1 cellular context compared by ENCODE assay signal in the genomic region with DNA sequence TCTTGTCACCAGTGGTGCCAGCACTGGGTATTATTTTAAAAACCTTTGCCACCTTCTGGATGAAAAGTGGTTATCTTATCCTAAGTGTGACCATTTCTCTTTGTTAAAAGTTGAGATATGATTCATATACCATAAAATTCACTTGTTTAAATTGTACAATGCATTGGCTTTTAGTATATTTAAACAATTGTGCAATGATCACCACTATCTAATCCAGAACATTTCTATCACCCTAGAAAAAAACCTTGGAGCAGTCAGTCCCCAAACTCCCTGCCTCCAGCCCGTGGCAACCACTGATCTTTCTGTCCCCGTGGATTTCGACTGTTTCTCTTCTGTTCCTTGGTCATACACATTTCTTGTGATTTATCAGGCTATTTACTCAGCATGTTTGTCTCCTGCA.
TF ChIP-seq lines count a peak whose summit lies in the region.

No MANE protein-coding gene starts in this region.

TF ChIP-seq in H1, 55 proteins besides CTCF, POLR2A, EP300 and RAD21:
- TF ChIP-seq KDM1A (IDR thresholded peaks at IDR 0.05; ENCODE audit: borderline replicate concordance, low read length) (no peak), SP2 (IDR thresholded peaks at IDR 0.05; ENCODE audit: low read length) (no peak), RFX5 (IDR thresholded peaks at IDR 0.05; ENCODE audit: borderline replicate concordance, low read depth, low read length) (no peak), CBX8 (IDR thresholded peaks at IDR 0.05; ENCODE audit: borderline replicate concordance, low read depth, low read length) (no peak)
TF ChIP-seq in H1: peak in this region for 0.
